In the genomic region with DNA sequence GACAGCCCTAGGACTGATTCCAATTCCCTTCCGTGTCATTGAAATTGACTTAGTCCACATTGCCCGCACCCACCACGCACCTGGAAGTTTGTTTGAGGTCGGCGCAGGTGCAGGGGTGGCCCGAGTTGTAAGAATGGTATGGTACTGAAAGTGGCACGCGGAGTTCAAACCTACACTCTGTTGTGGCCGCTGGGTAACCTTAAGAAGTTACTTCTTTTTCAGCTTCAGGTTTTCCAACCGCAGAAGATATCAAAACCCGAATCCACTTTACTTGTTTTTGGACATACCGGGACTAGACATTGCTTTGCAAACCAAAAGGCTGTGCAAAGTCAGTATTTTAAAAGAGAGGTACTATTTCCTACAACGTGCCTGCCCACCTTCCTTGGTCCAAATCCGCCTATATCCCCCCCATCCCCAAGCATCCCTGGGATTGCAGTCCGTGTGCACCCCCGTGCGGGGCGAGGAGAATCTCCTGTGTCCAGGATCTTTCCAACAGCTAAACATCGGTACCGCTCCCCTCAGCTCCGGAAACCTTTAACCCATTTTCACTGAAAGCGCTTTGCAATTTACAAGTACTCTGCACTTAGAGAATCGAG, we compare ENCODE assay signal across 1 cellular context.
TF ChIP-seq lines count a peak whose summit lies in the region.

No MANE protein-coding gene starts in this region.

TF ChIP-seq in WTC11, 78 proteins besides CTCF, POLR2A, EP300 and RAD21 (continued from another document):
- TF ChIP-seq, protein P1, sequence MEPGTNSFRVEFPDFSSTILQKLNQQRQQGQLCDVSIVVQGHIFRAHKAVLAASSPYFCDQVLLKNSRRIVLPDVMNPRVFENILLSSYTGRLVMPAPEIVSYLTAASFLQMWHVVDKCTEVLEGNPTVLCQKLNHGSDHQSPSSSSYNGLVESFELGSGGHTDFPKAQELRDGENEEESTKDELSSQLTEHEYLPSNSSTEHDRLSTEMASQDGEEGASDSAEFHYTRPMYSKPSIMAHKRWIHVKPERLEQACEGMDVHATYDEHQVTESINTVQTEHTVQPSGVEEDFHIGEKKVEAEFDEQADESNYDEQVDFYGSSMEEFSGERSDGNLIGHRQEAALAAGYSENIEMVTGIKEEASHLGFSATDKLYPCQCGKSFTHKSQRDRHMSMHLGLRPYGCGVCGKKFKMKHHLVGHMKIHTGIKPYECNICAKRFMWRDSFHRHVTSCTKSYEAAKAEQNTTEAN (CRISPR knock-in tag; IDR thresholded peaks at IDR 0.05): no peak
- TF ChIP-seq STAT6 (CRISPR knock-in tag; conservative IDR thresholded peaks at IDR 0.05; ENCODE audit: low read depth) (no peak), NR3C1 (CRISPR knock-in tag; conservative IDR thresholded peaks at IDR 0.05; ENCODE audit: low read depth) (no peak), CDX4 (CRISPR knock-in tag; IDR thresholded peaks at IDR 0.05; ENCODE audit: borderline replicate concordance) (no peak), JUN (CRISPR knock-in tag; IDR thresholded peaks at IDR 0.05) (no peak)
- TF ChIP-seq, protein P2, sequence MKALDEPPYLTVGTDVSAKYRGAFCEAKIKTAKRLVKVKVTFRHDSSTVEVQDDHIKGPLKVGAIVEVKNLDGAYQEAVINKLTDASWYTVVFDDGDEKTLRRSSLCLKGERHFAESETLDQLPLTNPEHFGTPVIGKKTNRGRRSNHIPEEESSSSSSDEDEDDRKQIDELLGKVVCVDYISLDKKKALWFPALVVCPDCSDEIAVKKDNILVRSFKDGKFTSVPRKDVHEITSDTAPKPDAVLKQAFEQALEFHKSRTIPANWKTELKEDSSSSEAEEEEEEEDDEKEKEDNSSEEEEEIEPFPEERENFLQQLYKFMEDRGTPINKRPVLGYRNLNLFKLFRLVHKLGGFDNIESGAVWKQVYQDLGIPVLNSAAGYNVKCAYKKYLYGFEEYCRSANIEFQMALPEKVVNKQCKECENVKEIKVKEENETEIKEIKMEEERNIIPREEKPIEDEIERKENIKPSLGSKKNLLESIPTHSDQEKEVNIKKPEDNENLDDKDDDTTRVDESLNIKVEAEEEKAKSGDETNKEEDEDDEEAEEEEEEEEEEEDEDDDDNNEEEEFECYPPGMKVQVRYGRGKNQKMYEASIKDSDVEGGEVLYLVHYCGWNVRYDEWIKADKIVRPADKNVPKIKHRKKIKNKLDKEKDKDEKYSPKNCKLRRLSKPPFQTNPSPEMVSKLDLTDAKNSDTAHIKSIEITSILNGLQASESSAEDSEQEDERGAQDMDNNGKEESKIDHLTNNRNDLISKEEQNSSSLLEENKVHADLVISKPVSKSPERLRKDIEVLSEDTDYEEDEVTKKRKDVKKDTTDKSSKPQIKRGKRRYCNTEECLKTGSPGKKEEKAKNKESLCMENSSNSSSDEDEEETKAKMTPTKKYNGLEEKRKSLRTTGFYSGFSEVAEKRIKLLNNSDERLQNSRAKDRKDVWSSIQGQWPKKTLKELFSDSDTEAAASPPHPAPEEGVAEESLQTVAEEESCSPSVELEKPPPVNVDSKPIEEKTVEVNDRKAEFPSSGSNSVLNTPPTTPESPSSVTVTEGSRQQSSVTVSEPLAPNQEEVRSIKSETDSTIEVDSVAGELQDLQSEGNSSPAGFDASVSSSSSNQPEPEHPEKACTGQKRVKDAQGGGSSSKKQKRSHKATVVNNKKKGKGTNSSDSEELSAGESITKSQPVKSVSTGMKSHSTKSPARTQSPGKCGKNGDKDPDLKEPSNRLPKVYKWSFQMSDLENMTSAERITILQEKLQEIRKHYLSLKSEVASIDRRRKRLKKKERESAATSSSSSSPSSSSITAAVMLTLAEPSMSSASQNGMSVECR (CRISPR knock-in tag; IDR thresholded peaks at IDR 0.05; ENCODE audit: borderline replicate concordance): no peak
